Comparison of ENCODE assay signal across 8 cellular contexts in the genomic region with DNA sequence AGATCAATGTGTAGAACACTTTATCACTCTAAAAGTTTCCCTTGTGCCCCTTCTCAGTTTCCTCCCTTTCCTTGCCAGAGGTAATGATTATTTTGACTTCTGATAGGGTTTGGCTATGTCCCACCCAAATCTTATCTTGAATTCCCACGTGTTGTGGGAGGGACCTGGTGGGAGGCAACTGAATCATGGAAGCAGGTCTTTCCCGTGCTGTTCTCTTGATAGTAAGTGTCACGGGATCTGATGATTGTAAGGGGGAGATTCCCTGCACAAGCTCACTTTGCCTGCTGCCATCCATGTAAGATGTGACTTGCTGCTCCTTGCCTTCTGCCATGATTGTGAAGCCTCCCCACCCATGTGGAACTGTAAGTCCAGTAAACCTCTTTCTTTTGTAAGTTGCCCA. TPM values are rescaled to one million over a fixed set of nuclear protein-coding genes. Genes with fewer than 3 reads are reported as not detected.
DNase-seq lines count a peak whose midpoint lies in the region; ATAC-seq, FAIRE-seq and TF ChIP-seq lines count a peak whose summit lies in the region.
"Not testable (repeated sequence)": the region's sequence is repeated elsewhere in the genome, so short reads cannot be mapped to it uniquely, and the experiment has no call there.

No MANE protein-coding gene starts in this region.

- in situ Hi-C loops in K562 (cut with MboI) = not testable (repeated sequence)

- H3K79me1 ChIP-seq in H9 (ENCODE audit: insufficient read depth, low read depth, low read length, poor library complexity, severe bottlenecking); mesenchymal stem cell (replicated peaks; ENCODE audit: low read length, poor library complexity, severe bottlenecking): not testable (repeated sequence)

- H3K4me1 Mint-ChIP-seq in CD4-positive, CD25-positive, alpha-beta regulatory T cell = peaks cover 61 to 84% (median 71%) of the 10 kb centered on the region in 4 donors
- peaks cover 68% of the 10 kb centered on the region in 2 experiments for H3K4me1 Mint-ChIP-seq in H9
- peaks cover 78% of the 10 kb centered on the region for H3K4me1 Mint-ChIP-seq in activated T-cell treated with anti-CD3 and anti-CD28 coated beads, Interleukin-2, amount 50 U/mL, for 24 hours (ENCODE audit: low read depth)

- H3F3A ChIP-seq in smooth muscle cell (ENCODE audit: low read depth) = not testable (repeated sequence)

- peaks cover 21% of the 10 kb centered on the region for H3K36me3 ChIP-seq in CD4-positive, CD25-positive, alpha-beta regulatory T cell (ENCODE audit: control insufficient read depth, insufficient read depth, low read length)
- H3K36me3 ChIP-seq in K562 (ENCODE audit: control insufficient read depth, insufficient read depth, low read length) = peaks cover 47% of the 10 kb centered on the region
- H3K36me3 ChIP-seq in mesenchymal stem cell (ENCODE audit: control insufficient read depth in 1 of 2, insufficient read depth in 2 of 2, low read depth in 1 of 2, low read length in 2 of 2) = peaks cover 6 to 36% of the 10 kb centered on the region in 2 experiments
- not testable (repeated sequence) for H3K36me3 ChIP-seq in smooth muscle cell (ENCODE audit: low read depth)

- H2BK20ac ChIP-seq in H9 (ENCODE audit: low read depth, low read length, poor library complexity, severe bottlenecking) = not testable (repeated sequence)

- peaks cover 54% of the 10 kb centered on the region for H3K4me1 ChIP-seq in CD4-positive, CD25-positive, alpha-beta regulatory T cell (ENCODE audit: control insufficient read depth, insufficient read depth, low read length, poor library complexity, severe bottlenecking)
- H3K4me1 ChIP-seq in H9 (ENCODE audit: insufficient read depth, low read length); mesenchymal stem cell (ENCODE audit: control insufficient read depth, insufficient read depth, low read depth, low read length): not testable (repeated sequence)
- H3K4me1 ChIP-seq in K562 (replicated peaks in 1 of 2; ENCODE audit: control insufficient read depth in 2 of 2, insufficient read depth in 2 of 2, low read length in 2 of 2) (peaks cover 0 to 14% of the 10 kb centered on the region in 2 experiments; a peak in 3 of 5 replicates), smooth muscle cell (ENCODE audit: low read depth) (peaks cover 28% of the 10 kb centered on the region)

- not testable (repeated sequence) for H4K8ac ChIP-seq in H9 (replicated peaks; ENCODE audit: insufficient read length, low read depth, low read length)
- H4K8ac ChIP-seq in mesenchymal stem cell (ENCODE audit: low read length) = peak overlapping the region; percentile 49

- TF ChIP-seq CTCF in H9 (conservative IDR thresholded peaks at IDR 0.05); K562 (IDR thresholded peaks at IDR 0.05 in 2 of 3, conservative IDR thresholded peaks at IDR 0.05 in 1 of 3; ENCODE audit: insufficient read depth in 2 of 3, low read depth in 1 of 3, low read length in 3 of 3); smooth muscle cell (IDR thresholded peaks at IDR 0.05; ENCODE audit: borderline replicate concordance, insufficient read depth, poor library complexity, severe bottlenecking): not testable (repeated sequence)

- TF ChIP-seq POLR2A in K562 (conservative IDR thresholded peaks at IDR 0.05); erythroblast (IDR thresholded peaks at IDR 0.05; ENCODE audit: low read length): not testable (repeated sequence)

- CTCF ChIA-PET in K562 (lab: Yijun Ruan, JAX; ENCODE audit: low intra/inter-chr PET ratio) = not testable (repeated sequence)

- not testable (repeated sequence) for H3K9me1 ChIP-seq in K562 (ENCODE audit: control insufficient read depth, insufficient read depth, low read length)

- not testable (repeated sequence) for H2BK12ac ChIP-seq in H9 (ENCODE audit: insufficient read length, low read depth, low read length); mesenchymal stem cell (ENCODE audit: low read length in 2 of 2)

- not testable (repeated sequence) for H4K20me1 ChIP-seq in H9 (ENCODE audit: control insufficient read depth, insufficient read depth, insufficient read length)
- H4K20me1 ChIP-seq in K562 (replicated peaks; ENCODE audit: control insufficient read depth, insufficient read depth, low read length) (peaks cover 10% of the 10 kb centered on the region; the same call in 1 of the 2 replicates), smooth muscle cell (ENCODE audit: low read depth) (peaks cover 100% of the 10 kb centered on the region)

- H3K18ac ChIP-seq in H9 (ENCODE audit: insufficient read length, low read depth, low read length); mesenchymal stem cell (ENCODE audit: low read depth in 1 of 2, low read length in 2 of 2): not testable (repeated sequence)

- ATAC-seq in CD4-positive, CD25-positive, alpha-beta regulatory T cell (ENCODE audit: low read depth in 2 of 2); K562: not testable (repeated sequence)

- not testable (repeated sequence) for H2AFZ ChIP-seq in H9 (ENCODE audit: low read length); K562 (ENCODE audit: low read depth, low read length); mesenchymal stem cell (ENCODE audit: low read depth, low read length); smooth muscle cell (ENCODE audit: low read depth)

- H2BK15ac ChIP-seq in H9 (ENCODE audit: low read depth, low read length); mesenchymal stem cell (ENCODE audit: low read depth, poor library complexity, severe bottlenecking): not testable (repeated sequence)

- DNase-seq in CD4-positive, CD25-positive, alpha-beta regulatory T cell; H9; activated T-cell treated with anti-CD3 and anti-CD28 coated beads, Interleukin-2, amount 50 U/mL, for 24 hours; mesenchymal stem cell; smooth muscle cell (lab: John Stamatoyannopoulos, UW; ENCODE audit: unreplicated experiment): not testable (repeated sequence)
- DNase-seq in OCI-M1 (lab: John Stamatoyannopoulos, UW) (peak; percentile 51), K562 (ENCODE audit: extremely low read depth in 1 of 4, low spot score in 3 of 4) (peak in 1 of 4 experiments; percentile 69), erythroblast (lab: John Stamatoyannopoulos, UW) (peak; percentile 57 to 83)

- H3K79me2 ChIP-seq in H9 (ENCODE audit: insufficient read depth, low read length) (peaks cover 39% of the 10 kb centered on the region), K562 (ENCODE audit: control insufficient read depth, insufficient read depth, low read length) (peaks cover 100% of the 10 kb centered on the region), smooth muscle cell (ENCODE audit: low read depth) (peaks cover 100% of the 10 kb centered on the region)

- H2BK120ac ChIP-seq in H9 (ENCODE audit: low read depth, low read length, poor library complexity, severe bottlenecking); mesenchymal stem cell (ENCODE audit: low read depth, low read length): not testable (repeated sequence)

- not testable (repeated sequence) for H3K23me2 ChIP-seq in H9 (ENCODE audit: insufficient read length, low read depth, low read length, poor library complexity, severe bottlenecking)

- H2AK5ac ChIP-seq in H9 (ENCODE audit: insufficient read length, low read length); mesenchymal stem cell (ENCODE audit: low read length, severe bottlenecking): not testable (repeated sequence)

- not testable (repeated sequence) for BruUV-seq in K562 (replicated peaks; lab: Mats Ljungman, UMichigan)

- not testable (repeated sequence) for H3K9me3 ChIP-seq in CD4-positive, CD25-positive, alpha-beta regulatory T cell (ENCODE audit: control insufficient read depth in 2 of 2, low read length in 2 of 2); H9 (ENCODE audit: control insufficient read depth, low read depth, low read length); K562 (replicated peaks; ENCODE audit: control insufficient read depth, insufficient read depth, low read depth, low read length); mesenchymal stem cell (ENCODE audit: control insufficient read depth, low read length); smooth muscle cell (replicated peaks; ENCODE audit: low read depth)

- not testable (repeated sequence) for H3K27me3 Mint-ChIP-seq in CD4-positive, CD25-positive, alpha-beta regulatory T cell; H9 (ENCODE audit: low read depth); activated T-cell treated with anti-CD3 and anti-CD28 coated beads, Interleukin-2, amount 50 U/mL, for 24 hours

- H3T11ph ChIP-seq in H9 (ENCODE audit: low read length) = not testable (repeated sequence)

- not testable (repeated sequence) for H3K9me3 Mint-ChIP-seq in CD4-positive, CD25-positive, alpha-beta regulatory T cell; activated T-cell treated with anti-CD3 and anti-CD28 coated beads, Interleukin-2, amount 50 U/mL, for 24 hours
- H3K9me3 Mint-ChIP-seq in H9 = peaks cover 7 to 13% of the 10 kb centered on the region in 2 experiments

- H3K4me3 ChIP-seq in CD4-positive, CD25-positive, alpha-beta regulatory T cell (ENCODE audit: low read depth, low read length) = peak overlapping the region; percentile 42
- not testable (repeated sequence) for H3K4me3 ChIP-seq in K562; mesenchymal stem cell (ENCODE audit: insufficient read depth in 1 of 2, low read depth in 1 of 2, low read length in 2 of 2); smooth muscle cell

- not testable (repeated sequence) for TF ChIP-seq RAD21 in K562 (CRISPR knock-in tag; conservative IDR thresholded peaks at IDR 0.05 in 1 of 2, IDR thresholded peaks at IDR 0.05 in 1 of 2)

- peak overlapping the region in 1 of 3 donors; percentile 22 for H3K27ac Mint-ChIP-seq in CD4-positive, CD25-positive, alpha-beta regulatory T cell
- peak overlapping the region in 2 of 3 experiments; percentile 46 to 78; a peak in 2 of 7 replicates for H3K27ac Mint-ChIP-seq in H9
- H3K27ac Mint-ChIP-seq in activated T-cell treated with anti-CD3 and anti-CD28 coated beads, Interleukin-2, amount 50 U/mL, for 24 hours = peak overlapping the region; percentile 44

- not testable (repeated sequence) for H4K5ac ChIP-seq in H9 (ENCODE audit: insufficient read length, low read depth, low read length)

- POLR2A ChIA-PET in K562 (lab: Yijun Ruan, JAX) = not testable (repeated sequence)

- not testable (repeated sequence) for H3K4me2 ChIP-seq in H9 (ENCODE audit: insufficient read depth, insufficient read length, low read length); K562 (ENCODE audit: insufficient read depth, low read length); mesenchymal stem cell (ENCODE audit: low read length, poor library complexity, severe bottlenecking); smooth muscle cell

- TF ChIP-seq EP300 in K562 (IDR thresholded peaks at IDR 0.05; ENCODE audit: low read length) = not testable (repeated sequence)

- H3K14ac ChIP-seq in H9 (ENCODE audit: insufficient read depth, low read length); mesenchymal stem cell (ENCODE audit: low read length in 2 of 2): not testable (repeated sequence)

- not testable (repeated sequence) for H3K27me3 ChIP-seq in CD4-positive, CD25-positive, alpha-beta regulatory T cell (ENCODE audit: control insufficient read depth, insufficient read depth, low read length); H9 (ENCODE audit: insufficient read depth, low read length); K562 (ENCODE audit: control insufficient read depth in 2 of 2, insufficient read depth in 2 of 2, low read length in 2 of 2); mesenchymal stem cell (ENCODE audit: control insufficient read depth in 1 of 2, insufficient read depth in 1 of 2, low read length in 2 of 2); smooth muscle cell (ENCODE audit: low read depth)

- not testable (repeated sequence) for H3K27ac ChIP-seq in CD4-positive, CD25-positive, alpha-beta regulatory T cell (ENCODE audit: insufficient read depth, low read length, poor library complexity, severe bottlenecking); H9 (ENCODE audit: insufficient read length, low read depth, low read length); mesenchymal stem cell (ENCODE audit: low read length, poor library complexity, severe bottlenecking)
- H3K27ac ChIP-seq in K562 (ENCODE audit: extremely low read depth, low read depth, low read length) (peak overlapping the region; percentile 31), smooth muscle cell (ENCODE audit: low read depth) (peak overlapping the region; percentile 25)

- not testable (repeated sequence) for H2BK5ac ChIP-seq in H9 (ENCODE audit: insufficient read length, low read length); mesenchymal stem cell (ENCODE audit: low read depth, low read length, poor library complexity, severe bottlenecking)

- WGBS in H9 (ENCODE audit: extremely low coverage, insufficient read length, low lambda C conversion rate) = no CpG with 5 or more reads among the region's 3 CpGs
- WGBS in K562 (ENCODE audit: insufficient coverage, low coverage, missing lambda C conversion rate) = 11% methylated on average over 3 of the region's 3 CpGs
- 88% methylated on average over 3 of the region's 3 CpGs for WGBS in mesenchymal stem cell
- whole genome bisulfite sequencing in smooth muscle cell (ENCODE audit: low lambda C conversion rate) = 76% methylated on average over 3 of the region's 3 CpGs

- H3K56ac ChIP-seq in H9 (ENCODE audit: insufficient read length, low read depth, low read length) = not testable (repeated sequence)

- H3K4me3 Mint-ChIP-seq in CD4-positive, CD25-positive, alpha-beta regulatory T cell = peak overlapping the region in 3 of 4 donors; percentile 22 to 66 (median 24)
- H3K4me3 Mint-ChIP-seq in H9; activated T-cell treated with anti-CD3 and anti-CD28 coated beads, Interleukin-2, amount 50 U/mL, for 24 hours: not testable (repeated sequence)

- H3K9ac ChIP-seq in H9 (ENCODE audit: extremely low read depth, insufficient read length, low read length); K562 (ENCODE audit: insufficient read depth in 1 of 2, low read depth in 2 of 2, low read length in 2 of 2); mesenchymal stem cell (ENCODE audit: low read length); smooth muscle cell (ENCODE audit: low read depth): not testable (repeated sequence)

- not testable (repeated sequence) for H4K91ac ChIP-seq in H9 (ENCODE audit: insufficient read length, low read depth, low read length); mesenchymal stem cell (ENCODE audit: low read length)

- not testable (repeated sequence) for H3K4ac ChIP-seq in H9 (ENCODE audit: low read depth, low read length); mesenchymal stem cell (ENCODE audit: low read depth in 1 of 2, low read length in 2 of 2)

- peaks cover 36% of the 10 kb centered on the region for H3K36me3 Mint-ChIP-seq in CD4-positive, CD25-positive, alpha-beta regulatory T cell
- H3K36me3 Mint-ChIP-seq in H9 (ENCODE audit: insufficient read depth in 1 of 3, low read depth in 3 of 3) = peaks cover 26 to 46% (median 33%) of the 10 kb centered on the region in 3 experiments
- H3K36me3 Mint-ChIP-seq in activated T-cell treated with anti-CD3 and anti-CD28 coated beads, Interleukin-2, amount 50 U/mL, for 24 hours (ENCODE audit: low read depth) = peaks cover 72% of the 10 kb centered on the region

- FAIRE-seq in K562 (lab: Jason Lieb, UNC) = peak; percentile 32

- H3K23ac ChIP-seq in H9 (ENCODE audit: insufficient read length, low read depth, low read length); mesenchymal stem cell (ENCODE audit: low read length in 2 of 2): not testable (repeated sequence)

- intact Hi-C loops in K562 (cut with micrococcal nuclease) = not testable (repeated sequence)

RNA-seq across cellular contexts. Expression of gene FEM1B, which starts 7.1 kb away (rescaled TPM):
- 55.2 TPM for total RNA-seq in CD4-positive, CD25-positive, alpha-beta regulatory T cell
- 10 to 100 TPM; 15.7 to 27.1 (median 16.9) TPM for polyA plus RNA-seq in CD4-positive, CD25-positive, alpha-beta regulatory T cell
- total RNA-seq in H9 (2021) (77.9 and 83.3 TPM in 2 replicates), K562 (2014; rRNA removed) (18.0 and 19.7 TPM in 2 replicates), K562 (2014; rRNA removed; fragmentation: Illumina TruSeq; extraction: Trizol) (35.3 and 40.3 TPM in 2 replicates), K562 (2015; rRNA removed; fragmentation: Illumina TruSeq; extraction: Trizol) (30.4 and 34.7 TPM in 2 replicates), K562 (2021) (32.2 and 42.1 TPM in 2 replicates), smooth muscle cell (41.4 and 50.0 TPM in 2 replicates)
- 56.6 and 67.0 TPM in 2 replicates for total RNA-seq in K562 (2011; cell fraction: chromatin; rRNA removed; ENCODE audit: low replicate concordance)
- 22.5 and 38.2 TPM in 2 replicates for total RNA-seq in K562 (2011; cell fraction: nucleolus; rRNA removed)
- total RNA-seq in K562 (2011; cell fraction: nucleoplasm; rRNA removed) = 31.6 and 32.1 TPM in 2 replicates
- polyA plus RNA-seq in K562 (2011; rRNA removed) (58.3 and 61.6 TPM in 2 replicates), K562 (2014; fragmentation: Illumina TruSeq; extraction: Trizol) (20.1 and 22.3 TPM in 2 replicates), K562 (2014; fragmentation: Nextera tagmentation; extraction: Ambion mirVana) (1 to 10 TPM; 5.9 to 6.5 TPM), K562 (2014; rRNA removed) (12.0 and 14.0 TPM in 2 replicates), smooth muscle cell (13.0 and 15.7 TPM in 2 replicates)
- 24.2 and 31.0 TPM in 2 replicates for polyA plus RNA-seq in K562 (2011; cell fraction: cytosol; rRNA removed)
- polyA plus RNA-seq in K562 (2011; cell fraction: nucleus; rRNA removed) = 36.5 and 41.2 TPM in 2 replicates
- polyA plus RNA-seq in K562 (2012) = 14.2 and 14.3 TPM in 2 replicates
- 182 and 215 TPM in 2 replicates for polyA minus RNA-seq in K562 (2011; rRNA and poly(A)+ RNA removed)
- 79.5 and 101 TPM in 2 replicates for polyA minus RNA-seq in K562 (2011; cell fraction: cytosol; rRNA and poly(A)+ RNA removed)
- polyA minus RNA-seq in K562 (2011; cell fraction: nucleus; rRNA and poly(A)+ RNA removed) = 19.3 and 38.7 TPM in 2 replicates
- polyA plus RNA-seq in mesenchymal stem cell (2013, experiment 1 of 2) = 28.3 TPM
- polyA plus RNA-seq in mesenchymal stem cell (2013, experiment 2 of 2) = 28.2 TPM

RNA-seq across cellular contexts. Expression of gene CLN6, which starts 55.1 kb away (rescaled TPM):
- 14.2 TPM for total RNA-seq in CD4-positive, CD25-positive, alpha-beta regulatory T cell
- 1 to 10 TPM; 1.4 to 1.9 (median 1.5) TPM for polyA plus RNA-seq in CD4-positive, CD25-positive, alpha-beta regulatory T cell
- total RNA-seq in H9 (2021) = 68.7 and 71.9 TPM in 2 replicates
- 161 and 267 TPM in 2 replicates for total RNA-seq in K562 (2011; cell fraction: chromatin; rRNA removed; ENCODE audit: low replicate concordance)
- total RNA-seq in K562 (2011; cell fraction: nucleolus; rRNA removed) = 171 and 189 TPM in 2 replicates
- 182 and 254 TPM in 2 replicates for total RNA-seq in K562 (2011; cell fraction: nucleoplasm; rRNA removed)
- 25.8 and 32.5 TPM in 2 replicates for total RNA-seq in K562 (2014; rRNA removed)
- total RNA-seq in K562 (2014; rRNA removed; fragmentation: Illumina TruSeq; extraction: Trizol) = 22.3 and 24.8 TPM in 2 replicates
- 34.8 and 39.3 TPM in 2 replicates for total RNA-seq in K562 (2015; rRNA removed; fragmentation: Illumina TruSeq; extraction: Trizol)
- total RNA-seq in K562 (2021) = 51.6 and 53.3 TPM in 2 replicates
- 46.0 and 47.3 TPM in 2 replicates for polyA plus RNA-seq in K562 (2011; rRNA removed)
- 70.0 and 134 TPM in 2 replicates for polyA plus RNA-seq in K562 (2011; cell fraction: cytosol; rRNA removed)
- 68.6 and 106 TPM in 2 replicates for polyA plus RNA-seq in K562 (2011; cell fraction: nucleus; rRNA removed)
- 36.7 and 38.9 TPM in 2 replicates for polyA plus RNA-seq in K562 (2012)
- polyA plus RNA-seq in K562 (2014; fragmentation: Illumina TruSeq; extraction: Trizol) = 42.6 and 49.8 TPM in 2 replicates
- polyA plus RNA-seq in K562 (2014; fragmentation: Nextera tagmentation; extraction: Ambion mirVana) = under 1 TPM; 0.71 to 0.77 TPM
- 47.5 and 60.1 TPM in 2 replicates for polyA plus RNA-seq in K562 (2014; rRNA removed)
- 60.0 and 111 TPM in 2 replicates for polyA minus RNA-seq in K562 (2011; rRNA and poly(A)+ RNA removed)
- polyA minus RNA-seq in K562 (2011; cell fraction: cytosol; rRNA and poly(A)+ RNA removed) = 26.9 and 47.0 TPM in 2 replicates
- 38.7 and 49.0 TPM in 2 replicates for polyA minus RNA-seq in K562 (2011; cell fraction: nucleus; rRNA and poly(A)+ RNA removed)
- polyA plus RNA-seq in mesenchymal stem cell (2013, experiment 1 of 2) = 23.5 TPM
- 23.2 TPM for polyA plus RNA-seq in mesenchymal stem cell (2013, experiment 2 of 2)
- total RNA-seq in smooth muscle cell = 11.5 and 15.2 TPM in 2 replicates
- 2.5 and 3.0 TPM in 2 replicates for polyA plus RNA-seq in smooth muscle cell
